2 cellular contexts compared by ENCODE assay signal in the genomic region with DNA sequence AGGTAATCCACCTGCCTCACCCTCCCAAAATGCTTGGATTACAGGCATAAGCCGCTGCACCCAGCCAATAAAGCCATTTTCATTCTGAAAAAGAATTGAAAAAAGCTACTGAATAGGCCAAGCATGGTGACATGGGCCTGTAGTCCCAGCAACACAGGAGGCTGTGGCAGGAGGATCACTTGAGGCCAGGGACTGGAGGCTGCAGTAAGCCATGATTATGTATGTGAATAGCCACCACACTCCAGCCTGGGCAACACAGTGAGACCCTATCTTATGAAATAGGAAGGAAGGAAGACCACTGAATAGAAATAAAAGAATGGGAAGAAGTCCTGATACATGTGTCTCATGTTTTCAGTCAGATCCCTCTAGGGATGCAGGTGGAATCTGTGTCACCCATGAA.
TF ChIP-seq lines count a peak whose summit lies in the region.

No MANE protein-coding gene starts in this region.

TF ChIP-seq in IMR-90, 13 proteins besides CTCF, POLR2A, EP300 and RAD21:
- TF ChIP-seq FOS (IDR thresholded peaks at IDR 0.05; ENCODE audit: low read depth, low read length), result no peak
- no peak for TF ChIP-seq SMC3 (IDR thresholded peaks at IDR 0.05; ENCODE audit: low read depth, low read length)
- no peak for TF ChIP-seq MXI1 (IDR thresholded peaks at IDR 0.05; ENCODE audit: borderline replicate concordance, low read depth, low read length)
- no peak for TF ChIP-seq NFE2L2 (IDR thresholded peaks at IDR 0.05; ENCODE audit: low read depth, low read length)

TF ChIP-seq in GM12878, 131 proteins besides CTCF, POLR2A, EP300 and RAD21:
- TF ChIP-seq ESRRA (IDR thresholded peaks at IDR 0.05; ENCODE audit: low read length) (no peak), NR2C1 (IDR thresholded peaks at IDR 0.05) (no peak), POLR2AphosphoS5 (IDR thresholded peaks at IDR 0.05; ENCODE audit: low read length) (no peak), BCL11A (IDR thresholded peaks at IDR 0.05; ENCODE audit: low read depth, low read length) (no peak), YBX1 (IDR thresholded peaks at IDR 0.05) (no peak), RCOR1 (conservative IDR thresholded peaks at IDR 0.05; ENCODE audit: low read depth, low read length) (no peak)
- TF ChIP-seq, protein P1, sequence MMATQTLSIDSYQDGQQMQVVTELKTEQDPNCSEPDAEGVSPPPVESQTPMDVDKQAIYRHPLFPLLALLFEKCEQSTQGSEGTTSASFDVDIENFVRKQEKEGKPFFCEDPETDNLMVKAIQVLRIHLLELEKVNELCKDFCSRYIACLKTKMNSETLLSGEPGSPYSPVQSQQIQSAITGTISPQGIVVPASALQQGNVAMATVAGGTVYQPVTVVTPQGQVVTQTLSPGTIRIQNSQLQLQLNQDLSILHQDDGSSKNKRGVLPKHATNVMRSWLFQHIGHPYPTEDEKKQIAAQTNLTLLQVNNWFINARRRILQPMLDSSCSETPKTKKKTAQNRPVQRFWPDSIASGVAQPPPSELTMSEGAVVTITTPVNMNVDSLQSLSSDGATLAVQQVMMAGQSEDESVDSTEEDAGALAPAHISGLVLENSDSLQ (IDR thresholded peaks at IDR 0.05), result no peak
- TF ChIP-seq, protein P2, sequence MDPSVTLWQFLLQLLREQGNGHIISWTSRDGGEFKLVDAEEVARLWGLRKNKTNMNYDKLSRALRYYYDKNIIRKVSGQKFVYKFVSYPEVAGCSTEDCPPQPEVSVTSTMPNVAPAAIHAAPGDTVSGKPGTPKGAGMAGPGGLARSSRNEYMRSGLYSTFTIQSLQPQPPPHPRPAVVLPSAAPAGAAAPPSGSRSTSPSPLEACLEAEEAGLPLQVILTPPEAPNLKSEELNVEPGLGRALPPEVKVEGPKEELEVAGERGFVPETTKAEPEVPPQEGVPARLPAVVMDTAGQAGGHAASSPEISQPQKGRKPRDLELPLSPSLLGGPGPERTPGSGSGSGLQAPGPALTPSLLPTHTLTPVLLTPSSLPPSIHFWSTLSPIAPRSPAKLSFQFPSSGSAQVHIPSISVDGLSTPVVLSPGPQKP (IDR thresholded peaks at IDR 0.05; ENCODE audit: low read depth, low read length), result no peak
TF ChIP-seq in GM12878: peak in this region for 0.
